In the genomic region with DNA sequence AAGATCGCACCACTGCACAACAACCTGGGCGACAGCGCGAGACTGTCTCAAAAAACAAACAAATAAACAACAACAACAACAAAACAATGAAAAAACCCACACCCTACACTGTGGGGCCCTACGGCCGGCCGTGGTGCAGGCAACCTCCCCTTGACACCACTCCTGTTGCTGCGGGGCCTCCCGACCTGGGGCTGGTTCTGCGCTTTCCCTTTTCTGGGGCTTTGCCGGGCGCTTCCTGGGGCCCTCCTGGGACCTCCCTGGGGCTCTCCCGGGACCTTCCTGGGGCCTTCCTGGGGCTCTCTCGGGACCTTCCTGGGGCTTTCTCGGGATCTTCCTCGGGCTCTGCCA, we compare ENCODE assay signal across 8 cellular contexts. TPM values are rescaled to one million over a fixed set of nuclear protein-coding genes. Genes with fewer than 3 reads are reported as not detected.
DNase-seq lines count a peak whose midpoint lies in the region; ATAC-seq and TF ChIP-seq lines count a peak whose summit lies in the region.

No MANE protein-coding gene starts in this region.

- H3K9me3 Mint-ChIP-seq in activated CD4-positive, alpha-beta memory T cell treated with anti-CD3 and anti-CD28 coated beads, Interleukin-2, amount 10 ng/mL, durations not matched to agents 7 days and 5 days: no peaks in the 10 kb centered on the region

- TF ChIP-seq CTCF in GM10266 (IDR thresholded peaks at IDR 0.05; ENCODE audit: control insufficient read depth, insufficient read depth, low read depth, missing control alignments): no peak

- H3K27me3 Mint-ChIP-seq in activated CD4-positive, alpha-beta memory T cell treated with anti-CD3 and anti-CD28 coated beads, Interleukin-2, amount 10 ng/mL, durations not matched to agents 7 days and 5 days: peaks cover 27% of the 10 kb centered on the region

- POLR2A ChIA-PET in activated CD4-positive, alpha-beta memory T cell treated with anti-CD3 and anti-CD28 coated beads, Interleukin-2, amount 10 ng/mL, durations not matched to agents 7 days and 5 days (lab: Charles Lee): interaction anchor here (0.5 to 3.0 kb wide), 7 partner anchors 43 to 417 kb away, joined by 3 to 19 read pairs (median 4); no protein-coding TSS in a partner anchor

- H3K4me1 Mint-ChIP-seq in activated CD4-positive, alpha-beta memory T cell treated with anti-CD3 and anti-CD28 coated beads, Interleukin-2, amount 10 ng/mL, durations not matched to agents 7 days and 5 days: peaks cover 5% of the 10 kb centered on the region

- ATAC-seq in GM21447 (IDR thresholded peaks at IDR 0.05; ENCODE audit: unreplicated experiment) (peak; percentile 31), HG03520 (IDR thresholded peaks at IDR 0.05; ENCODE audit: unreplicated experiment) (peak; percentile 8)

- CTCF ChIA-PET in activated CD4-positive, alpha-beta memory T cell treated with anti-CD3 and anti-CD28 coated beads, Interleukin-2, amount 10 ng/mL, durations not matched to agents 7 days and 5 days (lab: Charles Lee): interaction anchor here (0.6 to 4.0 kb wide), 32 partner anchors 13 to 430 kb away, joined by 3 to 54 read pairs (median 4); a partner anchor contains a TSS

- no peak overlapping the region for H3K27ac Mint-ChIP-seq in activated CD4-positive, alpha-beta memory T cell treated with anti-CD3 and anti-CD28 coated beads, Interleukin-2, amount 10 ng/mL, durations not matched to agents 7 days and 5 days

- DNase-seq in GM10266 (ENCODE audit: extremely low spot score): peak; percentile 82
- peak; percentile 42 for DNase-seq in islet precursor cell
- DNase-seq in activated CD4-positive, alpha-beta memory T cell treated with anti-CD3 and anti-CD28 coated beads, Interleukin-2, amount 10 ng/mL, durations not matched to agents 7 days and 5 days: no peak
- DNase-seq in NCI-H82 (lab: John Stamatoyannopoulos, UW): no peak
- DNase-seq in amygdala (lab: John Stamatoyannopoulos, UW): no peak
- DNase-seq in GM19238 (ENCODE audit: insufficient read length, low spot score): no peak

- no peak overlapping the region for H3K4me3 Mint-ChIP-seq in activated CD4-positive, alpha-beta memory T cell treated with anti-CD3 and anti-CD28 coated beads, Interleukin-2, amount 10 ng/mL, durations not matched to agents 7 days and 5 days

- no peaks in the 10 kb centered on the region for H3K36me3 Mint-ChIP-seq in activated CD4-positive, alpha-beta memory T cell treated with anti-CD3 and anti-CD28 coated beads, Interleukin-2, amount 10 ng/mL, durations not matched to agents 7 days and 5 days (ENCODE audit: low read depth)

RNA-seq across cellular contexts. Expression of a gene that starts 46.6 kb away (rescaled TPM):
- total RNA-seq in activated CD4-positive, alpha-beta memory T cell treated with anti-CD3 and anti-CD28 coated beads, Interleukin-2, amount 10 ng/mL, durations not matched to agents 7 days and 5 days: 100 to 1,000 TPM; 276 to 283 TPM

Comparison
In these comparisons a context has a peak if more than half of its experiments do, and no peak if none do; other contexts are left out.
1. DNase-seq: peak in GM10266 (single experiment) and islet precursor cell (single experiment); none in activated CD4-positive, alpha-beta memory T cell treated with anti-CD3 and anti-CD28 coated beads, Interleukin-2, amount 10 ng/mL, durations not matched to agents 7 days and 5 days (single experiment), NCI-H82 (single experiment), amygdala (0 of 56) and GM19238 (single experiment).